In genomic region chr10:76306859-76307258, GRCh38 we compare ENCODE assay signal across 1 cellular context.
TF ChIP-seq lines count a peak whose summit lies in the region.

No MANE protein-coding gene starts in this region.

TF ChIP-seq in GM12878, 131 proteins besides CTCF, POLR2A, EP300 and RAD21 (continued from another document):
- TF ChIP-seq, protein P1, sequence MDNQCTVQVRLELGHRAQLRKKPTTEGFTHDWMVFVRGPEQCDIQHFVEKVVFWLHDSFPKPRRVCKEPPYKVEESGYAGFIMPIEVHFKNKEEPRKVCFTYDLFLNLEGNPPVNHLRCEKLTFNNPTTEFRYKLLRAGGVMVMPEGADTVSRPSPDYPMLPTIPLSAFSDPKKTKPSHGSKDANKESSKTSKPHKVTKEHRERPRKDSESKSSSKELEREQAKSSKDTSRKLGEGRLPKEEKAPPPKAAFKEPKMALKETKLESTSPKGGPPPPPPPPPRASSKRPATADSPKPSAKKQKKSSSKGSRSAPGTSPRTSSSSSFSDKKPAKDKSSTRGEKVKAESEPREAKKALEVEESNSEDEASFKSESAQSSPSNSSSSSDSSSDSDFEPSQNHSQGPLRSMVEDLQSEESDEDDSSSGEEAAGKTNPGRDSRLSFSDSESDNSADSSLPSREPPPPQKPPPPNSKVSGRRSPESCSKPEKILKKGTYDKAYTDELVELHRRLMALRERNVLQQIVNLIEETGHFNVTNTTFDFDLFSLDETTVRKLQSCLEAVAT (IDR thresholded peaks at IDR 0.05) = no peak
- TF ChIP-seq RFX5 (IDR thresholded peaks at IDR 0.05; ENCODE audit: low read depth, low read length) = no peak
